Comparison of ENCODE assay signal across 1 cellular context in the genomic region with DNA sequence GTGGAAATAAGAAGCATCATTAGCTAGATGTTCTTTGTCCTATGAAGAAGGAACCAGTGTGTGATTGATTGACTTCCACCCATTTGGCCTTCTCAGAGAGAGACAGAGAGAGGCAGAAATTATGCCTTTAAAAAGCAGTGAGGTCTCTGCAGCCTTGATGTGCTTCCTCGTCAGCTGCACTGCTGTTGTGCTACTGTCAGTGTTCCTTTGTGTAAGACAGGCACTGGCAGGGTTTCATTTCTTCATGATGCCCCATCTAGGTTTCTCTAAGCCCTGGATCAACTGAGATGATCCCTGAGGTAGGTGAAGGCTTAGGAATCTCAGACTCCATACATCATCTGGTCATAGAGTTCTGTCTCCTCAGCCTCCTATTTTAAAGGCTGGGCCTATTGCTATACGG.
TF ChIP-seq lines count a peak whose summit lies in the region.

No MANE protein-coding gene starts in this region.

TF ChIP-seq in HepG2, 621 proteins besides CTCF, POLR2A, EP300 and RAD21:
- TF ChIP-seq SRSF4 (IDR thresholded peaks at IDR 0.05; ENCODE audit: low read depth, low read length, poor library complexity, severe bottlenecking) = no peak
- no peak for TF ChIP-seq IKZF1 (IDR thresholded peaks at IDR 0.05)
- TF ChIP-seq ZNF577 (CRISPR knock-in tag; IDR thresholded peaks at IDR 0.05; ENCODE audit: borderline replicate concordance, low read depth) = no peak
- no peak for TF ChIP-seq ZNF773 (CRISPR knock-in tag; IDR thresholded peaks at IDR 0.05; ENCODE audit: borderline replicate concordance)
- TF ChIP-seq ZNF232 (CRISPR knock-in tag; IDR thresholded peaks at IDR 0.05; ENCODE audit: borderline replicate concordance) = no peak
- TF ChIP-seq TGIF2 (CRISPR knock-in tag; IDR thresholded peaks at IDR 0.05) = no peak
- no peak for TF ChIP-seq MED1 (CRISPR knock-in tag; IDR thresholded peaks at IDR 0.05)
- no peak for TF ChIP-seq MYNN (CRISPR knock-in tag; IDR thresholded peaks at IDR 0.05; ENCODE audit: low read depth)
- TF ChIP-seq ZNF619 (CRISPR knock-in tag; IDR thresholded peaks at IDR 0.05) = no peak
- TF ChIP-seq NR2F1 (CRISPR knock-in tag; IDR thresholded peaks at IDR 0.05) = no peak
- no peak for TF ChIP-seq MLLT10 (CRISPR knock-in tag; IDR thresholded peaks at IDR 0.05)
- no peak for TF ChIP-seq CREB1 (IDR thresholded peaks at IDR 0.05)
- TF ChIP-seq CREB1 (CRISPR knock-in tag; IDR thresholded peaks at IDR 0.05) = no peak
- TF ChIP-seq PHB2 (IDR thresholded peaks at IDR 0.05; ENCODE audit: partially characterized antibody) = no peak
- TF ChIP-seq ZFP36 (IDR thresholded peaks at IDR 0.05; ENCODE audit: borderline replicate concordance, low read depth, low read length, partially characterized antibody) = no peak
- TF ChIP-seq HNRNPL (IDR thresholded peaks at IDR 0.05; ENCODE audit: low read depth, low read length) = no peak
- TF ChIP-seq, protein P1, sequence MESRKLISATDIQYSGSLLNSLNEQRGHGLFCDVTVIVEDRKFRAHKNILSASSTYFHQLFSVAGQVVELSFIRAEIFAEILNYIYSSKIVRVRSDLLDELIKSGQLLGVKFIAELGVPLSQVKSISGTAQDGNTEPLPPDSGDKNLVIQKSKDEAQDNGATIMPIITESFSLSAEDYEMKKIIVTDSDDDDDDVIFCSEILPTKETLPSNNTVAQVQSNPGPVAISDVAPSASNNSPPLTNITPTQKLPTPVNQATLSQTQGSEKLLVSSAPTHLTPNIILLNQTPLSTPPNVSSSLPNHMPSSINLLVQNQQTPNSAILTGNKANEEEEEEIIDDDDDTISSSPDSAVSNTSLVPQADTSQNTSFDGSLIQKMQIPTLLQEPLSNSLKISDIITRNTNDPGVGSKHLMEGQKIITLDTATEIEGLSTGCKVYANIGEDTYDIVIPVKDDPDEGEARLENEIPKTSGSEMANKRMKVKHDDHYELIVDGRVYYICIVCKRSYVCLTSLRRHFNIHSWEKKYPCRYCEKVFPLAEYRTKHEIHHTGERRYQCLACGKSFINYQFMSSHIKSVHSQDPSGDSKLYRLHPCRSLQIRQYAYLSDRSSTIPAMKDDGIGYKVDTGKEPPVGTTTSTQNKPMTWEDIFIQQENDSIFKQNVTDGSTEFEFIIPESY (CRISPR knock-in tag; IDR thresholded peaks at IDR 0.05) = no peak
- TF ChIP-seq CERS6 (CRISPR knock-in tag; IDR thresholded peaks at IDR 0.05) = no peak
